17 cellular contexts compared by ENCODE assay signal in the genomic region with DNA sequence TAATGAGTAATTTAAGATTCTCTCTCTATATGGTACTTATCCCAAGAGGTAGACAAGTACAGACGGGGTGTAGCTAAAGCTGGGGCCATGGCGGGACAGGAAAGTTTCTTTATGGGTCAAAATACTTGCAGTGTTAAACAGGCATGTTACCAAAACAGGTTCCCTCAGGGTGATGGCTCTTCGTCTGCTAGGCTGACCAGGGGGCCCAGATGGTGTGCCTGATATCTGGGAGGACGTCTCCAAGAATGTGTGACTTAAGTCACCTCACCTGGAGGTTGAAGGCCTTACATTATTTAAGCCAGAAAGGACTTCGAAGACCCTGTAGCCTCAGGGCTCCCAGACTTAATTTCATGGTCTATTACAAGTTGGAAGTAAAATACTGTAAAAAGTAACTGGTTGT. TPM values are rescaled to one million over a fixed set of nuclear protein-coding genes. Genes with fewer than 3 reads are reported as not detected.
A peak's percentile ranks its signal among the peaks of the same experiment; 100 is the strongest.
DNase-seq lines count a peak whose midpoint lies in the region; ATAC-seq and TF ChIP-seq lines count a peak whose summit lies in the region.
"Had no signal": no experiment of that assay in that cellular context is flagged by ENCODE, and none has a peak within 500 bp of the region (broad histone marks: within the 10 kb centered on the region; RNA-seq: fewer than 3 reads in every experiment).

No MANE protein-coding gene starts in this region.

- no peak overlapping the region for H3K4me2 ChIP-seq in fibroblast of lung (ENCODE audit: extremely low read depth, insufficient read depth, low read length)

- peak overlapping the region in 9 of 10 donors; percentile 32 to 81 (median 70) for H3K27ac ChIP-seq in heart right ventricle
- peak overlapping the region; percentile 52 for H3K27ac ChIP-seq in fibroblast of lung (ENCODE audit: insufficient read depth, low read length)
- H3K27ac ChIP-seq in sigmoid colon, result peak overlapping the region; percentile 60 to 88 (median 75)
- H3K27ac ChIP-seq in vagina, result peak overlapping the region; percentile 91

- intact Hi-C loops in heart right ventricle (cut with DNase I), result loop anchor here in 3 of 10 donors (2.0 to 5.0 kb wide), 3 partner anchors 39 to 45 kb away; no protein-coding TSS in a partner anchor
- intact Hi-C loops in Right ventricle myocardium inferior (cut with DNase I), result loop anchor here (5.0 kb wide), 1 partner anchor 36 kb away; no protein-coding TSS in a partner anchor
- intact Hi-C loops in sigmoid colon (cut with DNase I), result no loop called here
- intact Hi-C loops in vagina (cut with DNase I), result no loop called here

- ATAC-seq in heart right ventricle (no peak), Right ventricle myocardium inferior (no peak), HG03280 (IDR thresholded peaks at IDR 0.05; ENCODE audit: unreplicated experiment) (no peak)
- ATAC-seq: naive thymus-derived CD8-positive, alpha-beta T cell had no signal

- no peaks in the 10 kb centered on the region for H4K20me1 ChIP-seq in fibroblast of lung (ENCODE audit: control insufficient read depth, extremely low read depth, insufficient read depth, low read length)

- no peak overlapping the region for H2AFZ ChIP-seq in fibroblast of lung (ENCODE audit: low read length)

- H3K4me3 ChIP-seq in heart right ventricle, result no peak overlapping the region
- H3K4me3 ChIP-seq in fibroblast of lung (replicated peaks in 1 of 4; ENCODE audit: control extremely low read depth in 1 of 4, insufficient read depth in 1 of 4, low read depth in 3 of 4, low read length in 4 of 4), result no peak overlapping the region
- no peak overlapping the region for H3K4me3 ChIP-seq in sigmoid colon
- no peak overlapping the region for H3K4me3 ChIP-seq in vagina

- DNase-seq in heart right ventricle, result no peak
- DNase-seq in Right ventricle myocardium inferior (ENCODE audit: missing footprints), result no peak
- no peak for DNase-seq in fibroblast of lung (ENCODE audit: low read depth in 2 of 2)
- no peak for DNase-seq in sigmoid colon
- DNase-seq in vagina (ENCODE audit: extremely low spot score in 2 of 2), result peak in 1 of 2 donors; percentile 87
- no peak for DNase-seq in RKO (ENCODE audit: low spot score)
- no peak for DNase-seq in C1 segment of cervical spinal cord (lab: John Stamatoyannopoulos, UW)
- DNase-seq: activated CD4-positive, alpha-beta T cell treated with anti-CD3 and anti-CD28 coated beads, Interleukin-2, amount 50 U/mL, for 4 hours; activated naive CD4-positive, alpha-beta T cell treated with anti-CD3 and anti-CD28 coated beads, Interleukin-2, amount 50 U/mL, for 16 hours; activated T-cell treated with anti-CD3 and anti-CD28 coated beads, Interleukin-2, amount 50 U/mL, for 1 hour; CD4-positive, alpha-beta T cell; naive thymus-derived CD8-positive, alpha-beta T cell; NCI-H2029 treated with DMSO at 0.1 percent for 48 hours; NCI-H526 treated with DMSO at 0.1 percent for 48 hours; stimulated activated CD4-positive, alpha-beta T cell treated with anti-CD3 and anti-CD28 coated beads, Interleukin-2, amount 100 ng/mL, for 24 hours; substantia nigra had no signal

- no peak for TF ChIP-seq EP300 in sigmoid colon (IDR thresholded peaks at IDR 0.05)

- 62 to 87% methylated on average over 5 of the region's 5 CpGs for WGBS in heart right ventricle, 2 donors
- WGBS in sigmoid colon, 2 donors, result 73 to 88% methylated on average over 5 of the region's 5 CpGs

- H3K36me3 ChIP-seq in heart right ventricle (no peaks in the 10 kb centered on the region), fibroblast of lung (ENCODE audit: control insufficient read depth, insufficient read depth, low read length) (no peaks in the 10 kb centered on the region), sigmoid colon (no peaks in the 10 kb centered on the region), vagina (no peaks in the 10 kb centered on the region)

- H3K9ac ChIP-seq in fibroblast of lung (ENCODE audit: insufficient read depth, low read length), result no peak overlapping the region

- no peak for TF ChIP-seq CTCF in heart right ventricle (IDR thresholded peaks at IDR 0.05)
- no peak for TF ChIP-seq CTCF in fibroblast of lung (conservative IDR thresholded peaks at IDR 0.05 in 1 of 2, IDR thresholded peaks at IDR 0.05 in 1 of 2; ENCODE audit: low read depth in 1 of 2, low read length in 2 of 2)
- TF ChIP-seq CTCF in sigmoid colon (IDR thresholded peaks at IDR 0.05), result no peak
- TF ChIP-seq CTCF in vagina (IDR thresholded peaks at IDR 0.05), result no peak

- no peaks in the 10 kb centered on the region for H3K9me3 ChIP-seq in heart right ventricle
- no peaks in the 10 kb centered on the region for H3K9me3 ChIP-seq in fibroblast of lung (ENCODE audit: control insufficient read depth, insufficient read depth, low read depth, low read length)
- H3K9me3 ChIP-seq in sigmoid colon, result no peaks in the 10 kb centered on the region
- no peaks in the 10 kb centered on the region for H3K9me3 ChIP-seq in vagina

- H3K79me2 ChIP-seq in fibroblast of lung (ENCODE audit: control insufficient read depth, insufficient read depth, low read length), result no peaks in the 10 kb centered on the region

- peaks cover 0 to 3% (median 0%) of the 10 kb centered on the region in 7 donors for H3K27me3 ChIP-seq in heart right ventricle
- H3K27me3 ChIP-seq in fibroblast of lung (ENCODE audit: control insufficient read depth, insufficient read depth, low read length), result no peaks in the 10 kb centered on the region
- H3K27me3 ChIP-seq in sigmoid colon, result no peaks in the 10 kb centered on the region
- no peaks in the 10 kb centered on the region for H3K27me3 ChIP-seq in vagina

- H3K4me1 ChIP-seq in heart right ventricle, result peaks cover 7 to 57% (median 39%) of the 10 kb centered on the region in 9 donors
- H3K4me1 ChIP-seq in fibroblast of lung (ENCODE audit: control insufficient read depth, extremely low read depth, insufficient read depth, low read length), result peaks cover 27% of the 10 kb centered on the region
- H3K4me1 ChIP-seq in sigmoid colon, result peaks cover 0 to 63% (median 54%) of the 10 kb centered on the region in 4 donors
- peaks cover 69% of the 10 kb centered on the region for H3K4me1 ChIP-seq in vagina

- no peak for TF ChIP-seq POLR2A in sigmoid colon (IDR thresholded peaks at IDR 0.05)
- TF ChIP-seq POLR2A in vagina (IDR thresholded peaks at IDR 0.05), result no peak

RNA-seq across cellular contexts. Expression of gene FMOD, which starts 52.7 kb away (rescaled TPM):
- total RNA-seq in heart right ventricle (10 to 100 TPM in 5 of 10 donors, 1 to 10 TPM in 5; 7.0 to 20.5 (median 10.7) TPM), Right ventricle myocardium inferior (7.7 TPM), fibroblast of lung (3.3 and 15.4 TPM in 2 replicates), sigmoid colon (10 to 100 TPM; 32.9 to 64.5 (median 40.4) TPM), vagina (80.3 TPM)
- polyA plus RNA-seq in heart right ventricle (10 to 100 TPM in 1 of 2 donors, 1 to 10 TPM in 1; 4.5 to 11.2 TPM), fibroblast of lung (2.9 and 9.0 TPM in 2 replicates), sigmoid colon (10 to 100 TPM in 2 of 3 donors, 1 to 10 TPM in 1; 9.5 to 30.6 (median 17.5) TPM)
- polyA plus RNA-seq in fibroblast of lung (2012), result 2.1 and 7.2 TPM in 2 replicates
- polyA minus RNA-seq in fibroblast of lung (ENCODE audit: low replicate concordance), result 2.3 and 4.2 TPM in 2 replicates
- total RNA-seq: CD4-positive, alpha-beta T cell; naive thymus-derived CD8-positive, alpha-beta T cell had no signal
- polyA plus RNA-seq: naive thymus-derived CD8-positive, alpha-beta T cell had no signal
